In the genomic region with DNA sequence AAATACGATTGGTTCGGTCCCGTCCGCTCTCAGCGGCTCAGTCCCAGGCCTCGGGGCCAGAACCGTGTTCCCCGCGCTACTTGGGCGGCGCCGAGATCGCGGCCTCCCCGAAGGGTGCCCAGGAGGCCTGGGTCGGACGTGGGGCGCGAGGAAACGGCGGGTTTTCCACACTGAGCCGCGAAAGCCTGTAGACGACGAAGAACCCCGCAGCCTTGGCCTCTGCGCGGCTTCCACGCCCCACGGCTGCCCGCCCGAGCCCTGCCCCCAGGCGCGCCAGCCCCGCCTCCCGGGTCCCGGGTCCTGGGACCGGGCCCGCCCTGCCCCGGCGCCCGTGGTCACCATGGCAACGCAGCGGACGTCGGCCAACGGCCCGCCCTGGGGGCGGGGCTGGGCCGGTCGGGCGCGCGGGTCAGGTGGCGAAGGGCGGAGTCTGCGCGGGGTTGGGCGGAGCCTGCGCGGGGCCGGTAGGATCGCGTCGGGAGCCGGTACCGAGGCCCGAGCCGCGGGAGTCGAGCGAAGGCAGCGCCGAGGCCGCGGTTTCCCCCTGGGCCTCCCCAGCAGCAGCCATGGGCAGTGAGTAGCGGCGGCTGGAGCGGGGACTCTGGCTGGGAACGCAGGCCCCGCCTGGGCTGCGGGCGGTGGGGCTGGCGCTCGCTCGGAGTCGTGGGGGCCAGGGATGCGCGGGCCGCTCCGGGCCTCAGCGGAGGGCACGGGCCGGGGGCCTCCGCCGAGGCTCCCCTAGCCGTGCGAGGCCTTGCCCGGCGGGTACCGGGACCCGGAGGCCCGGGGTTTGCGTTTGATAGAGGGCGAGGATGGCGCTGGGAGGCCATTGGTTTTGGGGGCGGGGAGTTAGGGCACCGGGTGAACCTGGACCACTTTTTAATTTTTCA, we compare ENCODE assay signal across 1 cellular context.
TF ChIP-seq lines count a peak whose summit lies in the region.

A gene (plus strand): TSS at position 456 of the 890 bp plus-strand sequence. CDS start 111 bp downstream, at position 567.

TF ChIP-seq in HepG2, 621 proteins besides CTCF, POLR2A, EP300 and RAD21 (continued from another document and continues in another):
- TF ChIP-seq, protein P1, sequence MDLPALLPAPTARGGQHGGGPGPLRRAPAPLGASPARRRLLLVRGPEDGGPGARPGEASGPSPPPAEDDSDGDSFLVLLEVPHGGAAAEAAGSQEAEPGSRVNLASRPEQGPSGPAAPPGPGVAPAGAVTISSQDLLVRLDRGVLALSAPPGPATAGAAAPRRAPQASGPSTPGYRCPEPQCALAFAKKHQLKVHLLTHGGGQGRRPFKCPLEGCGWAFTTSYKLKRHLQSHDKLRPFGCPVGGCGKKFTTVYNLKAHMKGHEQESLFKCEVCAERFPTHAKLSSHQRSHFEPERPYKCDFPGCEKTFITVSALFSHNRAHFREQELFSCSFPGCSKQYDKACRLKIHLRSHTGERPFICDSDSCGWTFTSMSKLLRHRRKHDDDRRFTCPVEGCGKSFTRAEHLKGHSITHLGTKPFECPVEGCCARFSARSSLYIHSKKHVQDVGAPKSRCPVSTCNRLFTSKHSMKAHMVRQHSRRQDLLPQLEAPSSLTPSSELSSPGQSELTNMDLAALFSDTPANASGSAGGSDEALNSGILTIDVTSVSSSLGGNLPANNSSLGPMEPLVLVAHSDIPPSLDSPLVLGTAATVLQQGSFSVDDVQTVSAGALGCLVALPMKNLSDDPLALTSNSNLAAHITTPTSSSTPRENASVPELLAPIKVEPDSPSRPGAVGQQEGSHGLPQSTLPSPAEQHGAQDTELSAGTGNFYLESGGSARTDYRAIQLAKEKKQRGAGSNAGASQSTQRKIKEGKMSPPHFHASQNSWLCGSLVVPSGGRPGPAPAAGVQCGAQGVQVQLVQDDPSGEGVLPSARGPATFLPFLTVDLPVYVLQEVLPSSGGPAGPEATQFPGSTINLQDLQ (CRISPR knock-in tag; IDR thresholded peaks at IDR 0.05): no peak
- TF ChIP-seq ZNF777 (CRISPR knock-in tag; IDR thresholded peaks at IDR 0.05) (peak; percentile 52; the same call in 1 of the 2 replicates), TAF1 (CRISPR knock-in tag; IDR thresholded peaks at IDR 0.05) (peak; percentile 45; the same call in 1 of the 2 replicates), ZNF432 (CRISPR knock-in tag; IDR thresholded peaks at IDR 0.05; ENCODE audit: borderline replicate concordance) (no peak), ZFY (CRISPR knock-in tag; IDR thresholded peaks at IDR 0.05) (peak; percentile 93), AGO2 (optimal IDR thresholded peaks at IDR 0.05; ENCODE audit: low read depth, low read length) (no peak), ZFP41 (CRISPR knock-in tag; IDR thresholded peaks at IDR 0.05; ENCODE audit: borderline replicate concordance) (no peak), KLF15 (CRISPR knock-in tag; IDR thresholded peaks at IDR 0.05; ENCODE audit: borderline replicate concordance) (0 out of 2 replicates have a peak, but pooled peaks have one; percentile 36), YY1 (IDR thresholded peaks at IDR 0.05; ENCODE audit: insufficient read depth, insufficient replicate concordance, low read depth, low read length) (no peak), SRY (CRISPR knock-in tag; IDR thresholded peaks at IDR 0.05) (peak; percentile 18; the same call in 1 of the 2 replicates), JUND (CRISPR knock-in tag; IDR thresholded peaks at IDR 0.05) (no peak), RBM22 (optimal IDR thresholded peaks at IDR 0.05; ENCODE audit: low read length) (no peak), NCOA5 (CRISPR knock-in tag; IDR thresholded peaks at IDR 0.05) (no peak), CCDC6 (CRISPR knock-in tag; IDR thresholded peaks at IDR 0.05) (0 out of 2 replicates have a peak, but pooled peaks have one; percentile 23), KDM5B (CRISPR knock-in tag; IDR thresholded peaks at IDR 0.05; ENCODE audit: borderline replicate concordance) (peak; percentile 84; the same call in 1 of the 2 replicates), ZNF383 (CRISPR knock-in tag; IDR thresholded peaks at IDR 0.05; ENCODE audit: borderline replicate concordance) (no peak), ZNF34 (CRISPR knock-in tag; IDR thresholded peaks at IDR 0.05; ENCODE audit: borderline replicate concordance) (peak; percentile 38; the same call in 1 of the 2 replicates), GABPA (IDR thresholded peaks at IDR 0.05; ENCODE audit: low read depth, low read length) (no peak), GABPA (CRISPR knock-in tag; IDR thresholded peaks at IDR 0.05; ENCODE audit: low read depth) (no peak), TEAD3 (CRISPR knock-in tag; optimal IDR thresholded peaks at IDR 0.05; ENCODE audit: borderline replicate concordance) (no peak), SNAI1 (CRISPR knock-in tag; IDR thresholded peaks at IDR 0.05; ENCODE audit: borderline replicate concordance) (no peak), ZNF121 (CRISPR knock-in tag; IDR thresholded peaks at IDR 0.05) (peak; percentile 17; the same call in 1 of the 2 replicates), ZNF350 (CRISPR knock-in tag; IDR thresholded peaks at IDR 0.05; ENCODE audit: borderline replicate concordance, low read depth) (no peak; the same call in 1 of the 2 replicates), ZFP1 (CRISPR knock-in tag; IDR thresholded peaks at IDR 0.05) (no peak), MIER2 (CRISPR knock-in tag; IDR thresholded peaks at IDR 0.05) (no peak), MYNN (CRISPR knock-in tag; IDR thresholded peaks at IDR 0.05; ENCODE audit: low read depth) (no peak), ZNF326 (CRISPR knock-in tag; IDR thresholded peaks at IDR 0.05; ENCODE audit: borderline replicate concordance) (no peak), GATAD2A (CRISPR knock-in tag; IDR thresholded peaks at IDR 0.05) (no peak)
- TF ChIP-seq, protein P2, sequence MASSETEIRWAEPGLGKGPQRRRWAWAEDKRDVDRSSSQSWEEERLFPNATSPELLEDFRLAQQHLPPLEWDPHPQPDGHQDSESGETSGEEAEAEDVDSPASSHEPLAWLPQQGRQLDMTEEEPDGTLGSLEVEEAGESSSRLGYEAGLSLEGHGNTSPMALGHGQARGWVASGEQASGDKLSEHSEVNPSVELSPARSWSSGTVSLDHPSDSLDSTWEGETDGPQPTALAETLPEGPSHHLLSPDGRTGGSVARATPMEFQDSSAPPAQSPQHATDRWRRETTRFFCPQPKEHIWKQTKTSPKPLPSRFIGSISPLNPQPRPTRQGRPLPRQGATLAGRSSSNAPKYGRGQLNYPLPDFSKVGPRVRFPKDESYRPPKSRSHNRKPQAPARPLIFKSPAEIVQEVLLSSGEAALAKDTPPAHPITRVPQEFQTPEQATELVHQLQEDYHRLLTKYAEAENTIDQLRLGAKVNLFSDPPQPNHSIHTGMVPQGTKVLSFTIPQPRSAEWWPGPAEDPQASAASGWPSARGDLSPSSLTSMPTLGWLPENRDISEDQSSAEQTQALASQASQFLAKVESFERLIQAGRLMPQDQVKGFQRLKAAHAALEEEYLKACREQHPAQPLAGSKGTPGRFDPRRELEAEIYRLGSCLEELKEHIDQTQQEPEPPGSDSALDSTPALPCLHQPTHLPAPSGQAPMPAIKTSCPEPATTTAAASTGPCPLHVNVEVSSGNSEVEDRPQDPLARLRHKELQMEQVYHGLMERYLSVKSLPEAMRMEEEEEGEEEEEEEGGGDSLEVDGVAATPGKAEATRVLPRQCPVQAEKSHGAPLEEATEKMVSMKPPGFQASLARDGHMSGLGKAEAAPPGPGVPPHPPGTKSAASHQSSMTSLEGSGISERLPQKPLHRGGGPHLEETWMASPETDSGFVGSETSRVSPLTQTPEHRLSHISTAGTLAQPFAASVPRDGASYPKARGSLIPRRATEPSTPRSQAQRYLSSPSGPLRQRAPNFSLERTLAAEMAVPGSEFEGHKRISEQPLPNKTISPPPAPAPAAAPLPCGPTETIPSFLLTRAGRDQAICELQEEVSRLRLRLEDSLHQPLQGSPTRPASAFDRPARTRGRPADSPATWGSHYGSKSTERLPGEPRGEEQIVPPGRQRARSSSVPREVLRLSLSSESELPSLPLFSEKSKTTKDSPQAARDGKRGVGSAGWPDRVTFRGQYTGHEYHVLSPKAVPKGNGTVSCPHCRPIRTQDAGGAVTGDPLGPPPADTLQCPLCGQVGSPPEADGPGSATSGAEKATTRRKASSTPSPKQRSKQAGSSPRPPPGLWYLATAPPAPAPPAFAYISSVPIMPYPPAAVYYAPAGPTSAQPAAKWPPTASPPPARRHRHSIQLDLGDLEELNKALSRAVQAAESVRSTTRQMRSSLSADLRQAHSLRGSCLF (CRISPR knock-in tag; IDR thresholded peaks at IDR 0.05; ENCODE audit: borderline replicate concordance): no peak
- TF ChIP-seq, protein P3, sequence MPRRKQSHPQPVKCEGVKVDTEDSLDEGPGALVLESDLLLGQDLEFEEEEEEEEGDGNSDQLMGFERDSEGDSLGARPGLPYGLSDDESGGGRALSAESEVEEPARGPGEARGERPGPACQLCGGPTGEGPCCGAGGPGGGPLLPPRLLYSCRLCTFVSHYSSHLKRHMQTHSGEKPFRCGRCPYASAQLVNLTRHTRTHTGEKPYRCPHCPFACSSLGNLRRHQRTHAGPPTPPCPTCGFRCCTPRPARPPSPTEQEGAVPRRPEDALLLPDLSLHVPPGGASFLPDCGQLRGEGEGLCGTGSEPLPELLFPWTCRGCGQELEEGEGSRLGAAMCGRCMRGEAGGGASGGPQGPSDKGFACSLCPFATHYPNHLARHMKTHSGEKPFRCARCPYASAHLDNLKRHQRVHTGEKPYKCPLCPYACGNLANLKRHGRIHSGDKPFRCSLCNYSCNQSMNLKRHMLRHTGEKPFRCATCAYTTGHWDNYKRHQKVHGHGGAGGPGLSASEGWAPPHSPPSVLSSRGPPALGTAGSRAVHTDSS (CRISPR knock-in tag; conservative IDR thresholded peaks at IDR 0.05): 0 out of 2 replicates have a peak, but pooled peaks have one; percentile 12
- TF ChIP-seq, protein P4, sequence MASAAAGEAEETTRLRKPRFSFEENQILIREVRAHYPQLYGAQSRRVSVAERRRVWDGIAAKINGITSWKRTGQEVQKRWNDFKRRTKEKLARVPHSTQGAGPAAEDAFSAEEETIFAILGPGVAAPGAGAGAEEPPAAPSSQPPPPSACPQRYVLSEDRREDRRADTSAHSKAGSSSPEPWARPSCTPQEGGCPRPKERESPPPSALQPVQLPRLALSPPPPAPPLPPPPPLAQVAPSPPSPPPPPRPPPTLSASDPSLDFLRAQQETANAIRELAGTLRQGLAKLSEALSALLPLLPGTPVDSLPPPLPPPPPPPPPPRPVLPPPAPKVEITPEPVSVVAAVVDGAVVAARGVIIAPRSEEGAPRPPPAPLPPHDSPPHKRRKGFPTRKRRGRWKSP (CRISPR knock-in tag; IDR thresholded peaks at IDR 0.05): peak; percentile 9; the same call in 1 of the 2 replicates
- TF ChIP-seq, protein P5, sequence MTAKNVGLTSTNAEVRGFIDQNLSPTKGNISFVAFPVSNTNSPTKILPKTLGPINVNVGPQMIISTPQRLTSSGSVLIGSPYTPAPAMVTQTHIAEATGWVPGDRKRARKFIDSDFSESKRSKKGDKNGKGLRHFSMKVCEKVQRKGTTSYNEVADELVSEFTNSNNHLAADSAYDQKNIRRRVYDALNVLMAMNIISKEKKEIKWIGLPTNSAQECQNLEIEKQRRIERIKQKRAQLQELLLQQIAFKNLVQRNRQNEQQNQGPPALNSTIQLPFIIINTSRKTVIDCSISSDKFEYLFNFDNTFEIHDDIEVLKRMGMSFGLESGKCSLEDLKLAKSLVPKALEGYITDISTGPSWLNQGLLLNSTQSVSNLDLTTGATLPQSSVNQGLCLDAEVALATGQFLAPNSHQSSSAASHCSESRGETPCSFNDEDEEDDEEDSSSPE (CRISPR knock-in tag; IDR thresholded peaks at IDR 0.05): peak; percentile 58
- TF ChIP-seq, protein P6, sequence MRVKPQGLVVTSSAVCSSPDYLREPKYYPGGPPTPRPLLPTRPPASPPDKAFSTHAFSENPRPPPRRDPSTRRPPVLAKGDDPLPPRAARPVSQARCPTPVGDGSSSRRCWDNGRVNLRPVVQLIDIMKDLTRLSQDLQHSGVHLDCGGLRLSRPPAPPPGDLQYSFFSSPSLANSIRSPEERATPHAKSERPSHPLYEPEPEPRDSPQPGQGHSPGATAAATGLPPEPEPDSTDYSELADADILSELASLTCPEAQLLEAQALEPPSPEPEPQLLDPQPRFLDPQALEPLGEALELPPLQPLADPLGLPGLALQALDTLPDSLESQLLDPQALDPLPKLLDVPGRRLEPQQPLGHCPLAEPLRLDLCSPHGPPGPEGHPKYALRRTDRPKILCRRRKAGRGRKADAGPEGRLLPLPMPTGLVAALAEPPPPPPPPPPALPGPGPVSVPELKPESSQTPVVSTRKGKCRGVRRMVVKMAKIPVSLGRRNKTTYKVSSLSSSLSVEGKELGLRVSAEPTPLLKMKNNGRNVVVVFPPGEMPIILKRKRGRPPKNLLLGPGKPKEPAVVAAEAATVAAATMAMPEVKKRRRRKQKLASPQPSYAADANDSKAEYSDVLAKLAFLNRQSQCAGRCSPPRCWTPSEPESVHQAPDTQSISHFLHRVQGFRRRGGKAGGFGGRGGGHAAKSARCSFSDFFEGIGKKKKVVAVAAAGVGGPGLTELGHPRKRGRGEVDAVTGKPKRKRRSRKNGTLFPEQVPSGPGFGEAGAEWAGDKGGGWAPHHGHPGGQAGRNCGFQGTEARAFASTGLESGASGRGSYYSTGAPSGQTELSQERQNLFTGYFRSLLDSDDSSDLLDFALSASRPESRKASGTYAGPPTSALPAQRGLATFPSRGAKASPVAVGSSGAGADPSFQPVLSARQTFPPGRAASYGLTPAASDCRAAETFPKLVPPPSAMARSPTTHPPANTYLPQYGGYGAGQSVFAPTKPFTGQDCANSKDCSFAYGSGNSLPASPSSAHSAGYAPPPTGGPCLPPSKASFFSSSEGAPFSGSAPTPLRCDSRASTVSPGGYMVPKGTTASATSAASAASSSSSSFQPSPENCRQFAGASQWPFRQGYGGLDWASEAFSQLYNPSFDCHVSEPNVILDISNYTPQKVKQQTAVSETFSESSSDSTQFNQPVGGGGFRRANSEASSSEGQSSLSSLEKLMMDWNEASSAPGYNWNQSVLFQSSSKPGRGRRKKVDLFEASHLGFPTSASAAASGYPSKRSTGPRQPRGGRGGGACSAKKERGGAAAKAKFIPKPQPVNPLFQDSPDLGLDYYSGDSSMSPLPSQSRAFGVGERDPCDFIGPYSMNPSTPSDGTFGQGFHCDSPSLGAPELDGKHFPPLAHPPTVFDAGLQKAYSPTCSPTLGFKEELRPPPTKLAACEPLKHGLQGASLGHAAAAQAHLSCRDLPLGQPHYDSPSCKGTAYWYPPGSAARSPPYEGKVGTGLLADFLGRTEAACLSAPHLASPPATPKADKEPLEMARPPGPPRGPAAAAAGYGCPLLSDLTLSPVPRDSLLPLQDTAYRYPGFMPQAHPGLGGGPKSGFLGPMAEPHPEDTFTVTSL (CRISPR knock-in tag; IDR thresholded peaks at IDR 0.05; ENCODE audit: borderline replicate concordance): no peak
- TF ChIP-seq, protein P7, sequence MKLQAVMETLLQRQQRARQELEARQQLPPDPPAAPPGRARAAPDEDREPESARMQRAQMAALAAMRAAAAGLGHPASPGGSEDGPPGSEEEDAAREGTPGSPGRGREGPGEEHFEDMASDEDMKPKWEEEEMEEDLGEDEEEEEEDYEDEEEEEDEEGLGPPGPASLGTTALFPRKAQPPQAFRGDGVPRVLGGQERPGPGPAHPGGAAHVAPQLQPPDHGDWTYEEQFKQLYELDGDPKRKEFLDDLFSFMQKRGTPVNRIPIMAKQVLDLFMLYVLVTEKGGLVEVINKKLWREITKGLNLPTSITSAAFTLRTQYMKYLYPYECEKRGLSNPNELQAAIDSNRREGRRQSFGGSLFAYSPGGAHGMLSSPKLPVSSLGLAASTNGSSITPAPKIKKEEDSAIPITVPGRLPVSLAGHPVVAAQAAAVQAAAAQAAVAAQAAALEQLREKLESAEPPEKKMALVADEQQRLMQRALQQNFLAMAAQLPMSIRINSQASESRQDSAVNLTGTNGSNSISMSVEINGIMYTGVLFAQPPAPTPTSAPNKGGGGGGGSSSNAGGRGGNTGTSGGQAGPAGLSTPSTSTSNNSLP (IDR thresholded peaks at IDR 0.05; ENCODE audit: low read depth, low read length): no peak
- TF ChIP-seq, protein P8, sequence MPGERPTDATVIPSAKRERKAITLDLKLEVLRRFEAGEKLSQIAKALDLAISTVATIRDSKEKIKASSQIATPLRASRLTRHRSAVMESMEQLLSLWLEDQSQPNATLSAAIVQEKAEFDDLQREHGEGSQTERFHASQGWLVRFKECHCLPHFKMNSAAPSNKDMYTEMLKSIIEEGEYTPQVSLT (CRISPR knock-in tag; IDR thresholded peaks at IDR 0.05; ENCODE audit: borderline replicate concordance, low read depth): no peak
